Comparison of ENCODE assay signal across 8 cellular contexts in genomic region chr4:153518637-153519384, GRCh38. TPM values are rescaled to one million over a fixed set of nuclear protein-coding genes. Genes with fewer than 3 reads are reported as not detected.
DNase-seq lines count a peak whose midpoint lies in the region; ATAC-seq, FAIRE-seq and TF ChIP-seq lines count a peak whose summit lies in the region.

No MANE protein-coding gene starts in this region.

- H3K27ac Mint-ChIP-seq in activated naive CD4-positive, alpha-beta T cell treated with anti-CD3 and anti-CD28 coated beads, Interleukin-2, amount 50 U/mL, for 24 hours, result peak overlapping the region; percentile 99
- H3K27ac Mint-ChIP-seq in memory B cell, result peak overlapping the region; percentile 91
- no peak overlapping the region for H3K27ac Mint-ChIP-seq in mesothelial cell of epicardium

- H3K27me3 ChIP-seq in body of pancreas (no peaks in the 10 kb centered on the region), upper lobe of right lung (no peaks in the 10 kb centered on the region)

- no peaks in the 10 kb centered on the region for H3K9me3 Mint-ChIP-seq in activated naive CD4-positive, alpha-beta T cell treated with anti-CD3 and anti-CD28 coated beads, Interleukin-2, amount 50 U/mL, for 24 hours
- no peaks in the 10 kb centered on the region for H3K9me3 Mint-ChIP-seq in memory B cell
- peaks cover 6% of the 10 kb centered on the region for H3K9me3 Mint-ChIP-seq in mesothelial cell of epicardium

- peak in 2 of 3 donors; percentile 28 to 35 for TF ChIP-seq POLR2A in body of pancreas (IDR thresholded peaks at IDR 0.05)

- no peaks in the 10 kb centered on the region for H3K27me3 Mint-ChIP-seq in activated naive CD4-positive, alpha-beta T cell treated with anti-CD3 and anti-CD28 coated beads, Interleukin-2, amount 50 U/mL, for 24 hours
- no peaks in the 10 kb centered on the region for H3K27me3 Mint-ChIP-seq in memory B cell
- H3K27me3 Mint-ChIP-seq in mesothelial cell of epicardium (ENCODE audit: low read depth), result no peaks in the 10 kb centered on the region

- no peak for FAIRE-seq in urothelium cell line (lab: Jason Lieb, UNC)

- H3K4me3 Mint-ChIP-seq in activated naive CD4-positive, alpha-beta T cell treated with anti-CD3 and anti-CD28 coated beads, Interleukin-2, amount 50 U/mL, for 24 hours, result peak overlapping the region; percentile 80
- H3K4me3 Mint-ChIP-seq in memory B cell (peak overlapping the region; percentile 60), mesothelial cell of epicardium (no peak overlapping the region)

- H3K4me3 ChIP-seq in body of pancreas, result no peak overlapping the region
- peak overlapping the region; percentile 11 for H3K4me3 ChIP-seq in upper lobe of right lung

- DNase-seq in activated naive CD4-positive, alpha-beta T cell treated with Interleukin-2 at 50 U/mL for 16 hours, result no peak
- peak; percentile 59 to 81 (median 68) for DNase-seq in body of pancreas
- no peak for DNase-seq in memory B cell (ENCODE audit: low spot score in 2 of 2)
- no peak for DNase-seq in upper lobe of right lung
- DNase-seq in mesothelial cell of epicardium (ENCODE audit: low spot score in 2 of 2, unreplicated experiment in 2 of 2), result no peak
- DNase-seq in urothelium cell line (ENCODE audit: low spot score), result no peak

- 8 to 10% methylated on average over 9 of the region's 9 CpGs for WGBS in body of pancreas, 2 donors

- H3K4me1 ChIP-seq in body of pancreas, result peaks cover 78% of the 10 kb centered on the region
- H3K4me1 ChIP-seq in upper lobe of right lung, result peaks cover 20% of the 10 kb centered on the region

- intact Hi-C loops in body of pancreas (cut with DNase I) (no loop called here), upper lobe of right lung (cut with DNase I) (no loop called here)

- no peaks in the 10 kb centered on the region for H3K9me3 ChIP-seq in body of pancreas
- H3K9me3 ChIP-seq in upper lobe of right lung, result no peaks in the 10 kb centered on the region

- H3K36me3 Mint-ChIP-seq in activated naive CD4-positive, alpha-beta T cell treated with anti-CD3 and anti-CD28 coated beads, Interleukin-2, amount 50 U/mL, for 24 hours, result peaks cover 14% of the 10 kb centered on the region
- peaks cover 10% of the 10 kb centered on the region for H3K36me3 Mint-ChIP-seq in memory B cell
- H3K36me3 Mint-ChIP-seq in mesothelial cell of epicardium, result no peaks in the 10 kb centered on the region

- ATAC-seq in body of pancreas, result peak; percentile 78
- ATAC-seq in memory B cell (ENCODE audit: low read depth), result no peak
- no peak for ATAC-seq in upper lobe of right lung
- no peak for ATAC-seq in HG02571 (IDR thresholded peaks at IDR 0.05; ENCODE audit: unreplicated experiment)

- peaks cover 89% of the 10 kb centered on the region for H3K4me1 Mint-ChIP-seq in activated naive CD4-positive, alpha-beta T cell treated with anti-CD3 and anti-CD28 coated beads, Interleukin-2, amount 50 U/mL, for 24 hours
- H3K4me1 Mint-ChIP-seq in memory B cell (peaks cover 70% of the 10 kb centered on the region), mesothelial cell of epicardium (peaks cover 37% of the 10 kb centered on the region)

- peak overlapping the region; percentile 88 to 90 (median 90) for H3K27ac ChIP-seq in body of pancreas
- H3K27ac ChIP-seq in upper lobe of right lung, result peak overlapping the region; percentile 48

- no peaks in the 10 kb centered on the region for H3K36me3 ChIP-seq in body of pancreas (replicated peaks in 1 of 2; ENCODE audit: insufficient read depth in 1 of 2, low read depth in 2 of 2)
- no peaks in the 10 kb centered on the region for H3K36me3 ChIP-seq in upper lobe of right lung

- peak in 3 of 7 experiments; percentile 29 to 36 (median 32) for TF ChIP-seq CTCF in body of pancreas (IDR thresholded peaks at IDR 0.05)
- no peak for TF ChIP-seq CTCF in upper lobe of right lung (IDR thresholded peaks at IDR 0.05)
- no peak for TF ChIP-seq CTCF in mesothelial cell of epicardium (IDR thresholded peaks at IDR 0.05; ENCODE audit: unreplicated experiment)

RNA-seq across cellular contexts. Expression of gene TMEM131L, which starts 52.7 kb away (rescaled TPM):
- total RNA-seq in body of pancreas (10 to 100 TPM; 47.1 to 63.6 TPM), upper lobe of right lung (14.1 TPM), mesothelial cell of epicardium (11.0 to 13.9 TPM (median 11.4 TPM) in 3 replicates)

Comparison
In these comparisons a context has a peak if more than half of its experiments do, and no peak if none do; other contexts are left out.
1. DNase-seq: peak in body of pancreas (4 of 4); none in activated naive CD4-positive, alpha-beta T cell treated with Interleukin-2 at 50 U/mL for 16 hours (single experiment), memory B cell (0 of 2), upper lobe of right lung (single experiment), mesothelial cell of epicardium (0 of 2) and urothelium cell line (single experiment).